In the genomic region with DNA sequence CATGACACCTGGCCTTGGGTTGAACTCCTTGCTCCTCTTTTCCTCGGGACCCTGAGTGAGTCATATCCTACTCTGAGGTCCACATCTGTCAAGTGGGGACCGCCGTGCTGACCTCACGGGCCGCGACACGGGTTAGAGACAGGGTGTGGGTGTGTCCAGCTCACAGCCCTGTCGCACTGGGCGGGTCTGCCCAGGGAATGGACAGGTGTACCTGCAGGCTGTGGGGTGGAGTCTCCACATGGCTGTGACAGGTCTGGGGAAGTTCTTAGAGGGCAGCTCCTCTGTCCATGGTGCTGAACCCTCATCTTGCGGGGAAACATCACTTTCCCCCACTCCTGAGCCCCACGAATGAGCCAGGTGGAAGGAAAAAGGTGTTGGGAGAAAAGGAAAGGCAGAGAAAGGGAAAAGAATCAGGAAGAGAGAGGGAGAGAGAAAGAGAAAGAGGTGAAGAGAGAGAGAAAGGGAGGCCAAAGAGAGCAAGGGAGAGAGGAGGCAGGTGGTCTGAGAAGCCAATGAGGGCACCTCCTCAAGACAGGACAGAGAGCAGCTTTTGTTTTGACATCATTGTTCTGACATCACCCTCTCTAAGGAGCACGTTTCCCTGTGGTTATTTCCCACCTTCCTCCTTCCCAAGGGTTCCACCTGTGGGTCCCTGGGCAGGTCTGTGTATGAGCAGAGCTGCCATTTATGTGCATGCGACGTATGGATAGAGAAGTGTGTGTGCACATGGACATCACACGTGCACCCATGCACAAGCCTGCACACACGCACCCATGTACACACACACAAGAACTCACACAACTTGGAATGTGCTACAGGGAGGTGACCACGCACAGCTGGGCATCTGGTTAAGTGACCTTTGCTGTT, we compare ENCODE assay signal across 10 cellular contexts. TPM values are rescaled to one million over a fixed set of nuclear protein-coding genes. Genes with fewer than 3 reads are reported as not detected.
DNase-seq lines count a peak whose midpoint lies in the region; ATAC-seq, FAIRE-seq and TF ChIP-seq lines count a peak whose summit lies in the region.
"Had no signal": no experiment of that assay in that cellular context is flagged by ENCODE, and none has a peak within 500 bp of the region (broad histone marks: within the 10 kb centered on the region; RNA-seq: fewer than 3 reads in every experiment).

No MANE protein-coding gene starts in this region.

- no peak for TF ChIP-seq POLR2A in NB4 (IDR thresholded peaks at IDR 0.05; ENCODE audit: extremely low read depth, insufficient read length)
- no peak for TF ChIP-seq POLR2A in H1 (IDR thresholded peaks at IDR 0.05; ENCODE audit: control extremely low read depth in 1 of 2, low read depth in 2 of 2, low read length in 2 of 2)

- H3K9me3 Mint-ChIP-seq in natural killer cell = peaks cover 0 to 4% of the 10 kb centered on the region in 2 donors
- H3K9me3 Mint-ChIP-seq: effector memory CD8-positive, alpha-beta T cell had no signal

- H3K4me1 Mint-ChIP-seq in natural killer cell = no peaks in the 10 kb centered on the region

- no peak overlapping the region for H3K4ac ChIP-seq in H1 (replicated peaks; ENCODE audit: insufficient read length, low read depth, low read length)

- H3K4me2 ChIP-seq in H1 (ENCODE audit: insufficient read depth in 1 of 2, low read depth in 2 of 2, low read length in 2 of 2) = no peak overlapping the region
- H3K4me2 ChIP-seq: PC-9 had no signal

- no peaks in the 10 kb centered on the region; a peak in 1 of 7 replicates for H3K27me3 ChIP-seq in H1 (replicated peaks in 1 of 4; ENCODE audit: control insufficient read depth in 3 of 4, extremely low read depth in 1 of 4, insufficient read depth in 3 of 4, low read length in 3 of 4)

- WGBS in H1 (ENCODE audit: extremely low coverage in 1 of 2, insufficient coverage in 1 of 2, insufficient read length in 1 of 2, insufficient replicate concordance in 2 of 2, low coverage in 1 of 2, low lambda C conversion rate in 2 of 2, missing lambda C conversion rate in 1 of 2), 2 experiments = 64% methylated on average over 17 of the region's 17 CpGs; no CpG with 5 or more reads in 1 of the 2 experiments

- no peak overlapping the region for H4K91ac ChIP-seq in H1 (replicated peaks; ENCODE audit: insufficient read length, low read length)

- no peak overlapping the region for H2BK20ac ChIP-seq in H1 (ENCODE audit: low read length)

- no peak overlapping the region for H3K56ac ChIP-seq in H1 (replicated peaks; ENCODE audit: insufficient read length, low read depth, low read length)

- H3K27me3 Mint-ChIP-seq in natural killer cell (ENCODE audit: low read depth in 2 of 2) = peaks cover 13 to 18% of the 10 kb centered on the region in 2 donors

- H2BK5ac ChIP-seq in H1 (ENCODE audit: low read depth, low read length) = no peak overlapping the region

- no peak overlapping the region for H3K4me3 Mint-ChIP-seq in natural killer cell
- H3K4me3 Mint-ChIP-seq: effector memory CD8-positive, alpha-beta T cell had no signal

- H4K8ac ChIP-seq in H1 (ENCODE audit: extremely low read depth, insufficient read depth, low read length) = no peak overlapping the region

- no peak overlapping the region for H3K27ac Mint-ChIP-seq in natural killer cell
- H3K27ac Mint-ChIP-seq: effector memory CD8-positive, alpha-beta T cell had no signal

- no peak for TF ChIP-seq RAD21 in H1 (IDR thresholded peaks at IDR 0.05 in 1 of 2, conservative IDR thresholded peaks at IDR 0.05 in 1 of 2; ENCODE audit: low read depth in 2 of 2, low read length in 2 of 2)

- H2BK120ac ChIP-seq in H1 (replicated peaks; ENCODE audit: low read depth, low read length) = no peak overlapping the region

- no peaks in the 10 kb centered on the region for H3K36me3 Mint-ChIP-seq in natural killer cell

- H4K5ac ChIP-seq in H1 (ENCODE audit: insufficient read length, low read depth, low read length) = no peak overlapping the region

- no peak overlapping the region for H2BK12ac ChIP-seq in H1 (ENCODE audit: low read depth, low read length)

- H3K9ac ChIP-seq in H1 (replicated peaks in 1 of 4; ENCODE audit: extremely low read depth in 1 of 4, low read depth in 3 of 4, low read length in 3 of 4) = no peak overlapping the region

- no peak overlapping the region for H2BK15ac ChIP-seq in H1 (ENCODE audit: low read length)

- no peak overlapping the region for H2AK5ac ChIP-seq in H1 (ENCODE audit: low read depth, low read length)

- H3K4me1 ChIP-seq in H1 (replicated peaks in 1 of 4; ENCODE audit: control insufficient read depth in 3 of 4, insufficient read depth in 4 of 4, low read length in 3 of 4) = no peaks in the 10 kb centered on the region; a peak in 2 of 7 replicates

- no peaks in the 10 kb centered on the region for H3K79me1 ChIP-seq in H1 (ENCODE audit: low read depth, low read length)

- no peaks in the 10 kb centered on the region for H3K9me3 ChIP-seq in H1 (ENCODE audit: insufficient read depth in 2 of 2, low read depth in 1 of 2, low read length in 1 of 2)

- peaks cover 15% of the 10 kb centered on the region; the same call in 1 of the 2 replicates for H3K23me2 ChIP-seq in H1 (ENCODE audit: low read depth, low read length)

- H3K27ac ChIP-seq in H1 (ENCODE audit: low read depth, low read length) (no peak overlapping the region), caudate nucleus (ENCODE audit: low read depth, low read length) (no peak overlapping the region)
- H3K27ac ChIP-seq: PC-9 had no signal

- DNase-seq in GM13976 (ENCODE audit: low spot score) (peak; percentile 73), NB4 (ENCODE audit: low read depth) (peak; percentile 53), H1 (ENCODE audit: low read depth in 1 of 2, low spot score in 2 of 2) (peak in 1 of 2 experiments; percentile 65), natural killer cell (no peak), D721Med (ENCODE audit: insufficient read length, low spot score) (no peak), caudate nucleus (lab: John Stamatoyannopoulos, UW) (no peak)
- no peak for DNase-seq in effector CD8-positive, alpha-beta T cell (lab: John Stamatoyannopoulos, UW)

- POLR2A ChIA-PET in H1 (lab: Charles Lee; ENCODE audit: partially characterized antibody) = interaction anchor here (0.8 to 1.0 kb wide), 2 partner anchors 40 to 542 kb away, joined by 3 read pairs; no protein-coding TSS in a partner anchor

- peaks cover 0 to 1% of the 10 kb centered on the region in 2 experiments for H4K20me1 ChIP-seq in H1 (replicated peaks in 1 of 2; ENCODE audit: control insufficient read depth in 1 of 2, insufficient read depth in 2 of 2, low read length in 2 of 2)

- no peak overlapping the region for H3K23ac ChIP-seq in H1 (ENCODE audit: insufficient read length)

- no peak for TF ChIP-seq CTCF in GM13976 (IDR thresholded peaks at IDR 0.05; ENCODE audit: borderline replicate concordance, control extremely low read depth, extremely low read depth, insufficient read depth, missing control alignments)
- no peak for TF ChIP-seq CTCF in NB4 (IDR thresholded peaks at IDR 0.05; ENCODE audit: low read depth, low read length)
- no peak for TF ChIP-seq CTCF in H1 (IDR thresholded peaks at IDR 0.05; ENCODE audit: control extremely low read depth in 1 of 3, insufficient read depth in 1 of 3, low read depth in 1 of 3, low read length in 3 of 3)
- no peak for TF ChIP-seq CTCF in natural killer cell (IDR thresholded peaks at IDR 0.05)
- TF ChIP-seq CTCF in D721Med (IDR thresholded peaks at IDR 0.05; ENCODE audit: insufficient read depth, missing control alignments) = no peak

- no peak overlapping the region for H3K14ac ChIP-seq in H1 (ENCODE audit: insufficient read length)

- in situ Hi-C loops in GM13976 (cut with MboI; ENCODE audit: low sequenced_read_pairs, unreplicated experiment) = no loop called here

- intact Hi-C loops in natural killer cell (cut with micrococcal nuclease) = no loop called here

- no peaks in the 10 kb centered on the region for H3K36me3 ChIP-seq in H1 (ENCODE audit: control insufficient read depth in 2 of 4, insufficient read depth in 4 of 4, low read length in 3 of 4)

- H3K18ac ChIP-seq in H1 (ENCODE audit: extremely low read depth, low read length) = no peak overlapping the region

- no peak for TF ChIP-seq EP300 in H1 (IDR thresholded peaks at IDR 0.05; ENCODE audit: borderline replicate concordance in 1 of 2, low read depth in 2 of 2, low read length in 2 of 2)

- no peak for FAIRE-seq in H1 (lab: Jason Lieb, UNC)
- FAIRE-seq in D721Med (lab: Jason Lieb, UNC) = no peak

- H2AFZ ChIP-seq in H1 (ENCODE audit: low read length) = no peak overlapping the region
- H2AFZ ChIP-seq: PC-9 had no signal

- H3K4me3 ChIP-seq in NB4 (ENCODE audit: low read depth, low read length) (no peak overlapping the region), H1 (ENCODE audit: extremely low read depth in 1 of 4, insufficient read depth in 2 of 4, low read depth in 3 of 4, low read length in 4 of 4) (no peak overlapping the region)
- H3K4me3 ChIP-seq: PC-9 had no signal

- H3K79me2 ChIP-seq in H1 (ENCODE audit: control insufficient read depth in 1 of 2, insufficient read depth in 2 of 2, low read length in 2 of 2) = no peaks in the 10 kb centered on the region

- CTCF ChIA-PET in H1 (lab: Charles Lee; ENCODE audit: partially characterized antibody) = interaction anchor here (1.0 to 1.7 kb wide), 5 partner anchors 15 to 150 kb away, joined by 3 to 4 read pairs (median 3); no protein-coding TSS in a partner anchor

- ATAC-seq in natural killer cell = peak in 2 of 3 donors; percentile 27 to 42
- no peak for ATAC-seq in GM18520 (IDR thresholded peaks at IDR 0.05; ENCODE audit: unreplicated experiment)
- ATAC-seq: effector memory CD8-positive, alpha-beta T cell had no signal

TF ChIP-seq in H1, 55 proteins besides CTCF, POLR2A, EP300 and RAD21 (continues in another document):
- peak; percentile 96; a peak in 3 of 4 replicates for TF ChIP-seq SIN3A (conservative IDR thresholded peaks at IDR 0.05 in 1 of 2, IDR thresholded peaks at IDR 0.05 in 1 of 2; ENCODE audit: low read depth in 1 of 2, low read length in 2 of 2)
- no peak for TF ChIP-seq NRF1 (IDR thresholded peaks at IDR 0.05; ENCODE audit: low read depth, low read length)
- TF ChIP-seq SIX5 (IDR thresholded peaks at IDR 0.05; ENCODE audit: low read depth, low read length) = no peak
- peak; percentile 69 for TF ChIP-seq SAP30 (IDR thresholded peaks at IDR 0.05; ENCODE audit: insufficient read depth, insufficient replicate concordance, low read length)
- TF ChIP-seq YY1 (IDR thresholded peaks at IDR 0.05; ENCODE audit: low read depth, low read length) = no peak

RNA-seq across cellular contexts. Expression of gene CBFA2T3, which starts 32.6 kb away (rescaled TPM):
- 1.3 and 2.7 TPM in 2 replicates for total RNA-seq in H1 (2021; fragmentation: NEBNext Ultra II Directional; extraction: Animal tissue kit (Norgen Biotek cat#: 25700))
- polyA plus RNA-seq in H1 (2011; rRNA removed) = 0.51 and 1.5 TPM in 2 replicates
- 0.62 TPM for polyA plus RNA-seq in H1 (2011; cell fraction: cytosol; rRNA removed)
- polyA plus RNA-seq in H1 (2011; cell fraction: nucleus; rRNA removed) = 3.9 TPM
- 0.99 to 1.7 TPM (median 1.2 TPM) in 4 replicates for polyA plus RNA-seq in H1 (2012, experiment 1 of 2)
- 1.1 TPM for polyA plus RNA-seq in H1 (2012, experiment 2 of 2)
- 1.6 TPM for polyA plus RNA-seq in H1 (2013, experiment 1 of 2)
- polyA plus RNA-seq in H1 (2013, experiment 2 of 2) = 1.2 TPM
- polyA minus RNA-seq in H1 (2011; rRNA and poly(A)+ RNA removed) = 0.59 and 0.66 TPM in 2 replicates
- 2.9 TPM for polyA minus RNA-seq in H1 (2011; cell fraction: cytosol; rRNA and poly(A)+ RNA removed)
- polyA minus RNA-seq in H1 (2011; cell fraction: nucleus; rRNA and poly(A)+ RNA removed) = 2.1 TPM
- total RNA-seq in natural killer cell = 1 to 10 TPM; 2.5 to 7.8 (median 4.2) TPM

Comparison
In these comparisons a context has a peak if more than half of its experiments do, and no peak if none do; other contexts are left out.
1. DNase-seq: peak in GM13976 (single experiment) and NB4 (single experiment); none in natural killer cell (single experiment), D721Med (single experiment), caudate nucleus (0 of 61) and effector CD8-positive, alpha-beta T cell (single experiment).